ENCODE assay signal across 28 cellular contexts in genomic region chr12:130444986-130445385, GRCh38.
DNase-seq lines count a peak whose midpoint lies in the region; ATAC-seq, FAIRE-seq and TF ChIP-seq lines count a peak whose summit lies in the region.
"Had no signal": no experiment of that assay in that cellular context is flagged by ENCODE, and none has a peak within 500 bp of the region (broad histone marks: within the 10 kb centered on the region; RNA-seq: fewer than 3 reads in every experiment).

No MANE protein-coding gene starts in this region.

- H3K4me3 Mint-ChIP-seq in neural crest cell = no peak overlapping the region
- no peak overlapping the region for H3K4me3 Mint-ChIP-seq in T-helper 17 cell
- H3K4me3 Mint-ChIP-seq: CD14-positive monocyte; CD4-positive, alpha-beta memory T cell; CD4-positive, CD25-positive, alpha-beta regulatory T cell; CD8-positive, alpha-beta memory T cell had no signal

- H3K9me3 Mint-ChIP-seq in neural crest cell = no peaks in the 10 kb centered on the region

- CTCF ChIA-PET in HepG2 (lab: Yijun Ruan, JAX; ENCODE audit: low intra/inter-chr PET ratio, low total read pairs) = no interaction called here

- H3K27me3 ChIP-seq in right lobe of liver (no peaks in the 10 kb centered on the region), HepG2 (ENCODE audit: control insufficient read depth in 1 of 2, insufficient read depth in 2 of 2, low read length in 2 of 2) (peaks cover 6 to 33% of the 10 kb centered on the region in 2 experiments; a peak in 3 of 5 replicates)
- H3K27me3 ChIP-seq: BE2C, BLaER1 had no signal

- no peaks in the 10 kb centered on the region for H3K4me1 Mint-ChIP-seq in neural crest cell
- no peaks in the 10 kb centered on the region for H3K4me1 Mint-ChIP-seq in T-helper 17 cell
- H3K4me1 Mint-ChIP-seq: CD14-positive monocyte; CD4-positive, alpha-beta memory T cell; CD4-positive, CD25-positive, alpha-beta regulatory T cell; CD8-positive, alpha-beta memory T cell had no signal

- H3K4me2 ChIP-seq in HepG2 (ENCODE audit: low read depth, low read length) = no peak overlapping the region
- H3K4me2 ChIP-seq: BLaER1 had no signal

- H3K27ac ChIP-seq in right lobe of liver = no peak overlapping the region
- H3K27ac ChIP-seq in HepG2 (ENCODE audit: extremely low read length, insufficient read depth, low read length) = no peak overlapping the region
- H3K27ac ChIP-seq in kidney (ENCODE audit: low read depth in 2 of 2, low read length in 2 of 2) = no peak overlapping the region
- H3K27ac ChIP-seq: BLaER1 had no signal

- H3K79me2 ChIP-seq in HepG2 (ENCODE audit: insufficient read depth, low read length) = no peaks in the 10 kb centered on the region

- no peak overlapping the region for H3K4me3 ChIP-seq in right lobe of liver
- no peak overlapping the region for H3K4me3 ChIP-seq in HepG2 (replicated peaks in 1 of 3; ENCODE audit: insufficient read depth in 1 of 3, low read depth in 2 of 3, low read length in 3 of 3)
- H3K4me3 ChIP-seq in kidney (ENCODE audit: low read length in 2 of 2) = no peak overlapping the region
- H3K4me3 ChIP-seq: BLaER1, GM12878 had no signal

- no peak overlapping the region for H2AFZ ChIP-seq in HepG2 (ENCODE audit: low read length)

- H3K27ac Mint-ChIP-seq in neural crest cell (ENCODE audit: unreplicated experiment) = peak overlapping the region; percentile 12
- H3K27ac Mint-ChIP-seq in T-helper 17 cell = no peak overlapping the region
- H3K27ac Mint-ChIP-seq: CD14-positive monocyte; CD4-positive, alpha-beta memory T cell; CD4-positive, CD25-positive, alpha-beta regulatory T cell; CD8-positive, alpha-beta memory T cell had no signal

- in situ Hi-C loops in HepG2 (cut with HindIII; ENCODE audit: extremely low pct_ligation_motif_present, low pct_unique_long_range_greater_than_20kb) = no loop called here

- TF ChIP-seq RAD21 in HepG2 (CRISPR knock-in tag; IDR thresholded peaks at IDR 0.05) = no peak

- no peaks in the 10 kb centered on the region for H3K9me3 ChIP-seq in right lobe of liver
- H3K9me3 ChIP-seq in HepG2 (ENCODE audit: low read length) = no peaks in the 10 kb centered on the region
- H3K9me3 ChIP-seq in kidney (ENCODE audit: control insufficient read depth in 1 of 2, low read length in 2 of 2) = no peaks in the 10 kb centered on the region
- no peaks in the 10 kb centered on the region for H3K9me3 ChIP-seq in T-helper 17 cell (ENCODE audit: control insufficient read depth, low read length, poor library complexity, severe bottlenecking)
- H3K9me3 ChIP-seq: BE2C had no signal

- TF ChIP-seq POLR2A in right lobe of liver (IDR thresholded peaks at IDR 0.05) (no peak), HepG2 (IDR thresholded peaks at IDR 0.05; ENCODE audit: insufficient read depth in 1 of 2, low read depth in 2 of 2, low read length in 2 of 2) (no peak)

- FAIRE-seq in HepG2 (lab: Jason Lieb, UNC) = no peak
- no peak for FAIRE-seq in kidney (lab: Jason Lieb, UNC)
- FAIRE-seq: A204.1, GM12878, GM12892, GM18507 had no signal

- 80% methylated on average over 13 of the region's 16 CpGs for WGBS in right lobe of liver (ENCODE audit: insufficient coverage, low coverage, low lambda C conversion rate, missing lambda C conversion rate)
- WGBS in HepG2 (ENCODE audit: low lambda C conversion rate) = 32% methylated on average over 8 of the region's 16 CpGs

- H3K4me1 ChIP-seq in right lobe of liver (no peaks in the 10 kb centered on the region), HepG2 (ENCODE audit: insufficient read depth, low read length) (no peaks in the 10 kb centered on the region), kidney (ENCODE audit: control insufficient read depth in 1 of 2, insufficient read depth in 1 of 2, low read depth in 1 of 2, low read length in 2 of 2) (no peaks in the 10 kb centered on the region)
- H3K4me1 ChIP-seq: BE2C, BLaER1 had no signal

- no peaks in the 10 kb centered on the region for H4K20me1 ChIP-seq in HepG2 (ENCODE audit: insufficient read depth, low read length)
- H4K20me1 ChIP-seq: BLaER1 had no signal

- TF ChIP-seq EP300 in HepG2 (IDR thresholded peaks at IDR 0.05; ENCODE audit: low read depth in 2 of 2, low read length in 2 of 2) = no peak
- TF ChIP-seq EP300 in HepG2 (CRISPR knock-in tag; IDR thresholded peaks at IDR 0.05; ENCODE audit: borderline replicate concordance) = no peak

- no TSS peak for BruUV-seq in HepG2 (replicated peaks; lab: Mats Ljungman, UMichigan)

- TF ChIP-seq CTCF in right lobe of liver (IDR thresholded peaks at IDR 0.05) = no peak
- TF ChIP-seq CTCF in HepG2 (CRISPR knock-in tag; IDR thresholded peaks at IDR 0.05) = no peak
- no peak for TF ChIP-seq CTCF in kidney (IDR thresholded peaks at IDR 0.05; ENCODE audit: borderline replicate concordance, extremely low read depth, insufficient read depth)
- TF ChIP-seq CTCF in neural crest cell (conservative IDR thresholded peaks at IDR 0.05) = no peak

- ATAC-seq in right lobe of liver (no peak), HepG2 (no peak), GM21576 (IDR thresholded peaks at IDR 0.05; ENCODE audit: unreplicated experiment) (no peak), T-helper 17 cell (no peak)
- ATAC-seq: GM12878 had no signal

- H3K27me3 Mint-ChIP-seq in neural crest cell (ENCODE audit: low read depth) = peaks cover 7% of the 10 kb centered on the region
- H3K27me3 Mint-ChIP-seq in T-helper 17 cell = no peaks in the 10 kb centered on the region
- H3K27me3 Mint-ChIP-seq: CD4-positive, CD25-positive, alpha-beta regulatory T cell; CD8-positive, alpha-beta memory T cell had no signal

- POLR2A ChIA-PET in HepG2 (lab: Yijun Ruan, JAX) = no interaction called here

- no peak overlapping the region for H3K9ac ChIP-seq in HepG2 (ENCODE audit: insufficient read depth, low read depth, low read length)
- H3K9ac ChIP-seq in kidney (ENCODE audit: low read length in 2 of 2) = no peak overlapping the region
- H3K9ac ChIP-seq: BLaER1 had no signal

- peak in 2 of 3 donors; percentile 3 to 9 for DNase-seq in right lobe of liver
- no peak for DNase-seq in HepG2 (ENCODE audit: low spot score)
- DNase-seq in kidney = peak; percentile 26
- DNase-seq in neural crest cell (ENCODE audit: low read depth, low spot score) = no peak
- no peak for DNase-seq in globus pallidus (ENCODE audit: low spot score)
- no peak for DNase-seq in T-helper 17 cell
- DNase-seq: 8988T; ACHN; BE2C; C1 segment of cervical spinal cord; CD4-positive, alpha-beta memory T cell; CD4-positive, CD25-positive, alpha-beta regulatory T cell; CD8-positive, alpha-beta memory T cell; COR-L47; DMS 273 treated with DMSO at 0.1 percent for 48 hours; DMS153; DMS53; DMS79; DND-41; EL; GDM1 had no signal

- intact Hi-C loops in right lobe of liver (cut with DNase I) (no loop called here), HepG2 (cut with micrococcal nuclease; ENCODE audit: unreplicated experiment) (no loop called here), kidney (cut with DNase I) (no loop called here)

- H3K36me3 Mint-ChIP-seq in neural crest cell (ENCODE audit: low read depth) (no peaks in the 10 kb centered on the region), T-helper 17 cell (ENCODE audit: low read depth) (no peaks in the 10 kb centered on the region)
- H3K36me3 Mint-ChIP-seq: CD14-positive monocyte; CD4-positive, alpha-beta memory T cell; CD4-positive, CD25-positive, alpha-beta regulatory T cell; CD8-positive, alpha-beta memory T cell had no signal

- H3K36me3 ChIP-seq in right lobe of liver (no peaks in the 10 kb centered on the region), HepG2 (replicated peaks in 1 of 2; ENCODE audit: control insufficient read depth in 1 of 2, insufficient read depth in 2 of 2, low read length in 2 of 2) (no peaks in the 10 kb centered on the region), kidney (ENCODE audit: control insufficient read depth in 1 of 2, insufficient read depth in 2 of 2, low read length in 2 of 2) (no peaks in the 10 kb centered on the region)
- H3K36me3 ChIP-seq: BLaER1 had no signal

TF ChIP-seq in HepG2, 621 proteins besides CTCF, POLR2A, EP300 and RAD21 (continues in another document):
- TF ChIP-seq ATAD3A (CRISPR knock-in tag; IDR thresholded peaks at IDR 0.05) = no peak
- no peak for TF ChIP-seq MIXL1 (CRISPR knock-in tag; IDR thresholded peaks at IDR 0.05)
- TF ChIP-seq, protein P1, sequence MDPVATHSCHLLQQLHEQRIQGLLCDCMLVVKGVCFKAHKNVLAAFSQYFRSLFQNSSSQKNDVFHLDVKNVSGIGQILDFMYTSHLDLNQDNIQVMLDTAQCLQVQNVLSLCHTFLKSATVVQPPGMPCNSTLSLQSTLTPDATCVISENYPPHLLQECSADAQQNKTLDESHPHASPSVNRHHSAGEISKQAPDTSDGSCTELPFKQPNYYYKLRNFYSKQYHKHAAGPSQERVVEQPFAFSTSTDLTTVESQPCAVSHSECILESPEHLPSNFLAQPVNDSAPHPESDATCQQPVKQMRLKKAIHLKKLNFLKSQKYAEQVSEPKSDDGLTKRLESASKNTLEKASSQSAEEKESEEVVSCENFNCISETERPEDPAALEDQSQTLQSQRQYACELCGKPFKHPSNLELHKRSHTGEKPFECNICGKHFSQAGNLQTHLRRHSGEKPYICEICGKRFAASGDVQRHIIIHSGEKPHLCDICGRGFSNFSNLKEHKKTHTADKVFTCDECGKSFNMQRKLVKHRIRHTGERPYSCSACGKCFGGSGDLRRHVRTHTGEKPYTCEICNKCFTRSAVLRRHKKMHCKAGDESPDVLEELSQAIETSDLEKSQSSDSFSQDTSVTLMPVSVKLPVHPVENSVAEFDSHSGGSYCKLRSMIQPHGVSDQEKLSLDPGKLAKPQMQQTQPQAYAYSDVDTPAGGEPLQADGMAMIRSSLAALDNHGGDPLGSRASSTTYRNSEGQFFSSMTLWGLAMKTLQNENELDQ (CRISPR knock-in tag; IDR thresholded peaks at IDR 0.05; ENCODE audit: borderline replicate concordance) = no peak
- TF ChIP-seq ZFP36 (IDR thresholded peaks at IDR 0.05; ENCODE audit: borderline replicate concordance, low read depth, low read length, partially characterized antibody) = no peak
- TF ChIP-seq MAF1 (CRISPR knock-in tag; IDR thresholded peaks at IDR 0.05; ENCODE audit: borderline replicate concordance) = no peak

Comparison
In these comparisons a context has a peak if more than half of its experiments do, and no peak if none do; other contexts are left out.
1. DNase-seq: peak in right lobe of liver (2 of 3) and kidney (single experiment); none in HepG2 (single experiment), neural crest cell (single experiment), globus pallidus (single experiment) and T-helper 17 cell (0 of 3).